ENCODE assay signal across 9 cellular contexts in the genomic region with DNA sequence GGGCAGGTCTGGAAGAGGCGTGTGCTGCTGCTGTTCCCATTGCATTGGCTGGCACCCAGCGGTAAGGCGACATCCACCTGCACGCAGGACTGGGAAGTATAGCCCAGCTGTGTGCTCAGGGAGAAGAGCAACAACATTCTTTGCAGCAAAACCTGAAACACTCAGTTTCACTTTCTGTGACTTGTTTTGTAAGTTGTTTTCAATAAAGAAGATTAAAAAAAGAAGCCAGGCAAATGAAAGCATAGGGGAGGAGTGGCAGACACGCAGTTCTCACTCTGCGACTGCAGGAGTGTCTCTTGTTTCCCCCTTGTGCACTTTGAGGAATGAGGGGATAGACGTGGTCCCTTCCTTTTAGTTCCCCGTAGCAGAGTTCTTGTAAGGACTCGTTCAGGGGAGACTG. TPM values are rescaled to one million over a fixed set of nuclear protein-coding genes. Genes with fewer than 3 reads are reported as not detected.
DNase-seq lines count a peak whose midpoint lies in the region; ATAC-seq and TF ChIP-seq lines count a peak whose summit lies in the region.
"Had no signal": no experiment of that assay in that cellular context is flagged by ENCODE, and none has a peak within 500 bp of the region (broad histone marks: within the 10 kb centered on the region; RNA-seq: fewer than 3 reads in every experiment).

No MANE protein-coding gene starts in this region.

- H3K4me3 ChIP-seq in DOHH2 (ENCODE audit: low read length) (no peak overlapping the region), esophagus muscularis mucosa (no peak overlapping the region)

- peak overlapping the region; percentile 14 for H3K27ac Mint-ChIP-seq in activated CD8-positive, alpha-beta T cell treated with anti-CD3 and anti-CD28 coated beads for 36 hours

- no peak overlapping the region for H3K4me3 Mint-ChIP-seq in activated CD8-positive, alpha-beta T cell treated with anti-CD3 and anti-CD28 coated beads for 36 hours

- H4K20me1 ChIP-seq in DOHH2 (ENCODE audit: control insufficient read depth, insufficient read depth, low read depth, low read length): peaks cover 4% of the 10 kb centered on the region; the same call in 1 of the 2 replicates

- H3K4me1 ChIP-seq in DOHH2 (ENCODE audit: control insufficient read depth, low read length) (peaks cover 25% of the 10 kb centered on the region), esophagus muscularis mucosa (peaks cover 21 to 40% (median 26%) of the 10 kb centered on the region in 4 donors)

- peaks cover 70% of the 10 kb centered on the region for H3K79me2 ChIP-seq in DOHH2 (ENCODE audit: control insufficient read depth, low read length)

- H3K4me1 Mint-ChIP-seq in activated CD8-positive, alpha-beta T cell treated with anti-CD3 and anti-CD28 coated beads for 36 hours (ENCODE audit: low read depth): peaks cover 40% of the 10 kb centered on the region

- peaks cover 44% of the 10 kb centered on the region for H3K36me3 ChIP-seq in DOHH2 (ENCODE audit: control insufficient read depth, low read length)
- peaks cover 10 to 47% (median 24%) of the 10 kb centered on the region in 4 donors for H3K36me3 ChIP-seq in esophagus muscularis mucosa

- peaks cover 39% of the 10 kb centered on the region for H3K36me3 Mint-ChIP-seq in activated CD8-positive, alpha-beta T cell treated with anti-CD3 and anti-CD28 coated beads for 36 hours (ENCODE audit: low read depth)

- H3K9me3 ChIP-seq in DOHH2 (ENCODE audit: control insufficient read depth, insufficient read depth, low read length) (no peaks in the 10 kb centered on the region), esophagus muscularis mucosa (peaks cover 0 to 7% (median 3%) of the 10 kb centered on the region in 4 donors)

- H3K27me3 Mint-ChIP-seq in activated CD8-positive, alpha-beta T cell treated with anti-CD3 and anti-CD28 coated beads for 36 hours: no peaks in the 10 kb centered on the region

- WGBS in esophagus muscularis mucosa: 88% methylated on average over 9 of the region's 9 CpGs

- H3K4me2 ChIP-seq in DOHH2 (ENCODE audit: low read length): peak overlapping the region; percentile 22; the same call in 1 of the 2 replicates

- H3K27me3 ChIP-seq in DOHH2 (ENCODE audit: control insufficient read depth, low read length) (no peaks in the 10 kb centered on the region), esophagus muscularis mucosa (no peaks in the 10 kb centered on the region)

- DNase-seq in activated CD8-positive, alpha-beta T cell treated with anti-CD3 and anti-CD28 coated beads for 36 hours: no peak
- DNase-seq in cerebellar cortex (ENCODE audit: low spot score): no peak
- no peak for DNase-seq in sciatic nerve (ENCODE audit: low spot score)
- no peak for DNase-seq in esophagus muscularis mucosa (ENCODE audit: extremely low spot score)
- DNase-seq in cortex of kidney (lab: John Stamatoyannopoulos, UW): no peak
- DNase-seq: mammary epithelial cell had no signal

- H3K9me2 ChIP-seq in DOHH2 (replicated peaks; ENCODE audit: control insufficient read depth, low read length): no peaks in the 10 kb centered on the region

- peaks cover 6% of the 10 kb centered on the region for H3K9me3 Mint-ChIP-seq in activated CD8-positive, alpha-beta T cell treated with anti-CD3 and anti-CD28 coated beads for 36 hours

- no peaks in the 10 kb centered on the region for H3F3A ChIP-seq in DOHH2 (ENCODE audit: control insufficient read depth, insufficient read depth)

- no peak for TF ChIP-seq EP300 in esophagus muscularis mucosa (IDR thresholded peaks at IDR 0.05)

- intact Hi-C loops in activated CD8-positive, alpha-beta T cell treated with anti-CD3 and anti-CD28 coated beads for 36 hours (cut with micrococcal nuclease): no loop called here
- intact Hi-C loops in sciatic nerve (cut with DNase I) (no loop called here), esophagus muscularis mucosa (cut with DNase I) (no loop called here)

- peak overlapping the region; percentile 34 for H3K27ac ChIP-seq in DOHH2 (ENCODE audit: low read depth, low read length)
- no peak overlapping the region for H3K27ac ChIP-seq in esophagus muscularis mucosa (replicated peaks in 1 of 4)

- ATAC-seq in GM19035 (IDR thresholded peaks at IDR 0.05; ENCODE audit: unreplicated experiment) (peak; percentile 57), HG02884 (IDR thresholded peaks at IDR 0.05; ENCODE audit: unreplicated experiment) (peak; percentile 58), sciatic nerve (no peak)
- ATAC-seq in activated CD8-positive, alpha-beta T cell treated with anti-CD3 and anti-CD28 coated beads for 36 hours: no peak

- TF ChIP-seq CTCF in DOHH2 (IDR thresholded peaks at IDR 0.05; ENCODE audit: low read depth, low read length, poor library complexity, severe bottlenecking) (no peak), esophagus muscularis mucosa (IDR thresholded peaks at IDR 0.05) (no peak)
- no peak for TF ChIP-seq CTCF in activated CD8-positive, alpha-beta T cell treated with anti-CD3 and anti-CD28 coated beads for 36 hours (IDR thresholded peaks at IDR 0.05)

- TF ChIP-seq POLR2A in esophagus muscularis mucosa (IDR thresholded peaks at IDR 0.05; ENCODE audit: low read depth): no peak

- POLR2A ChIA-PET in activated CD8-positive, alpha-beta T cell treated with anti-CD3 and anti-CD28 coated beads for 36 hours (lab: Charles Lee): no interaction called here

- CTCF ChIA-PET in activated CD8-positive, alpha-beta T cell treated with anti-CD3 and anti-CD28 coated beads for 36 hours (lab: Charles Lee): no interaction called here

RNA-seq across cellular contexts. Expression of gene FBH1, which starts 5.8 kb away (rescaled TPM):
- 10 to 100 TPM; 47.2 to 51.3 TPM for total RNA-seq in activated CD8-positive, alpha-beta T cell treated with anti-CD3 and anti-CD28 coated beads for 36 hours
- total RNA-seq in sciatic nerve (85.3 TPM), esophagus muscularis mucosa (10 to 100 TPM; 90.3 to 93.0 (median 92.3) TPM)

RNA-seq across cellular contexts. Expression of gene ANKRD16, which starts 6.1 kb away (rescaled TPM):
- total RNA-seq in activated CD8-positive, alpha-beta T cell treated with anti-CD3 and anti-CD28 coated beads for 36 hours: 1 to 10 TPM; 7.5 to 7.8 TPM
- total RNA-seq in sciatic nerve (10.0 TPM), esophagus muscularis mucosa (1 to 10 TPM; 5.1 to 9.0 (median 5.9) TPM)

Comparison
In these comparisons a context has a peak if more than half of its experiments do, and no peak if none do; other contexts are left out.
1. ATAC-seq: peak in GM19035 (single experiment) and HG02884 (single experiment); none in activated CD8-positive, alpha-beta T cell treated with anti-CD3 and anti-CD28 coated beads for 36 hours (single experiment) and sciatic nerve (single experiment).